Comparison of ENCODE assay signal across 1 cellular context in genomic region chr17:8151641-8152111, GRCh38.
TF ChIP-seq lines count a peak whose summit lies in the region.

No MANE protein-coding gene starts in this region.

TF ChIP-seq in Ishikawa, 13 proteins besides CTCF, POLR2A, EP300 and RAD21:
- TF ChIP-seq, protein P1, sequence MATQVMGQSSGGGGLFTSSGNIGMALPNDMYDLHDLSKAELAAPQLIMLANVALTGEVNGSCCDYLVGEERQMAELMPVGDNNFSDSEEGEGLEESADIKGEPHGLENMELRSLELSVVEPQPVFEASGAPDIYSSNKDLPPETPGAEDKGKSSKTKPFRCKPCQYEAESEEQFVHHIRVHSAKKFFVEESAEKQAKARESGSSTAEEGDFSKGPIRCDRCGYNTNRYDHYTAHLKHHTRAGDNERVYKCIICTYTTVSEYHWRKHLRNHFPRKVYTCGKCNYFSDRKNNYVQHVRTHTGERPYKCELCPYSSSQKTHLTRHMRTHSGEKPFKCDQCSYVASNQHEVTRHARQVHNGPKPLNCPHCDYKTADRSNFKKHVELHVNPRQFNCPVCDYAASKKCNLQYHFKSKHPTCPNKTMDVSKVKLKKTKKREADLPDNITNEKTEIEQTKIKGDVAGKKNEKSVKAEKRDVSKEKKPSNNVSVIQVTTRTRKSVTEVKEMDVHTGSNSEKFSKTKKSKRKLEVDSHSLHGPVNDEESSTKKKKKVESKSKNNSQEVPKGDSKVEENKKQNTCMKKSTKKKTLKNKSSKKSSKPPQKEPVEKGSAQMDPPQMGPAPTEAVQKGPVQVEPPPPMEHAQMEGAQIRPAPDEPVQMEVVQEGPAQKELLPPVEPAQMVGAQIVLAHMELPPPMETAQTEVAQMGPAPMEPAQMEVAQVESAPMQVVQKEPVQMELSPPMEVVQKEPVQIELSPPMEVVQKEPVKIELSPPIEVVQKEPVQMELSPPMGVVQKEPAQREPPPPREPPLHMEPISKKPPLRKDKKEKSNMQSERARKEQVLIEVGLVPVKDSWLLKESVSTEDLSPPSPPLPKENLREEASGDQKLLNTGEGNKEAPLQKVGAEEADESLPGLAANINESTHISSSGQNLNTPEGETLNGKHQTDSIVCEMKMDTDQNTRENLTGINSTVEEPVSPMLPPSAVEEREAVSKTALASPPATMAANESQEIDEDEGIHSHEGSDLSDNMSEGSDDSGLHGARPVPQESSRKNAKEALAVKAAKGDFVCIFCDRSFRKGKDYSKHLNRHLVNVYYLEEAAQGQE (IDR thresholded peaks at IDR 0.05; ENCODE audit: low read depth) = no peak
- TF ChIP-seq TAF1 (IDR thresholded peaks at IDR 0.05; ENCODE audit: low read depth) (0 out of 2 replicates have a peak, but pooled peaks have one; percentile 0), TEAD4 (IDR thresholded peaks at IDR 0.05) (no peak), FOXM1 (IDR thresholded peaks at IDR 0.05; ENCODE audit: borderline replicate concordance, low read depth) (no peak), YY1 (IDR thresholded peaks at IDR 0.05; ENCODE audit: low read depth) (no peak), NFIC (IDR thresholded peaks at IDR 0.05) (no peak), EGR1 (IDR thresholded peaks at IDR 0.05) (no peak)
